ENCODE assay signal across 3 cellular contexts in the genomic region with DNA sequence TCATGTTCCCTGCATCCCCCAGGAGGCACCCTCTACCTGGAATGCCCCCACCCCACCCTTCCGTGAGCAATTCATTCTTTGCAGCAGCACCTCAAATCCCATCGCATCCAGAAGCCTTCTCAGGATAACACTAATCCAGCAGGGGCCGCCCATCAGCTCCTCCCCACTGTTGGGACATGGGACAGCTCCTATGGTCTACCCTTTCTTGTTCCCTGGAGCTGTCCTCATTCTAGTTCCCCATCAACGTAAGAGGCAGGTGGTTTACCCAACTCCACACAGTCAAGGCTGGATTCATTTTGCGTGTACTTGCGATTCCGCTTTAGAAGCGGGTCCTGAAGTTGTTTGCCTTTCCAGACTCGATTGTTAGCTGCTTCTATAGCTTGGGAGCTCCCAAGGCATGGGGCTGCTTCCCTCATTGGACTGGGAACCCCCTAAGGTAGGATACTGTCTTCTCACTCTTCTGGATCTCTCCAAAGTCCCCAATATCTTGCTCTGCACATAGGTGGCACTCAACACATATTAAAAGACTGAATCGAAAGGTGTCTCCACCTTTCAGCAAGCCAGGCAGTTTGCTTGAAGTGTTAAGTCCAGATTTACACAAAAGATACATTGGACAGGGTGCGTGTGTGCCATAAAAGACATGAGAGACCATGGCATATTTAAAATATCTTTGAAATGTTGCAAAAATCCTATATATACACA.
A peak's percentile ranks its signal among the peaks of the same experiment; 100 is the strongest.
TF ChIP-seq lines count a peak whose summit lies in the region.

No MANE protein-coding gene starts in this region.

TF ChIP-seq in HCT116, 20 proteins besides CTCF, POLR2A, EP300 and RAD21:
- TF ChIP-seq ZNF274 (IDR thresholded peaks at IDR 0.05; ENCODE audit: low read depth, low read length) (no peak), ZFX (IDR thresholded peaks at IDR 0.05) (no peak), TCF7L2 (IDR thresholded peaks at IDR 0.05; ENCODE audit: borderline replicate concordance, extremely low read depth, insufficient read depth, insufficient read length) (no peak)
- TF ChIP-seq, protein P1, sequence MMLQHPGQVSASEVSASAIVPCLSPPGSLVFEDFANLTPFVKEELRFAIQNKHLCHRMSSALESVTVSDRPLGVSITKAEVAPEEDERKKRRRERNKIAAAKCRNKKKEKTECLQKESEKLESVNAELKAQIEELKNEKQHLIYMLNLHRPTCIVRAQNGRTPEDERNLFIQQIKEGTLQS (IDR thresholded peaks at IDR 0.05), result no peak

TF ChIP-seq in WTC11, 78 proteins besides CTCF, POLR2A, EP300 and RAD21:
- TF ChIP-seq TEAD4 (CRISPR knock-in tag; IDR thresholded peaks at IDR 0.05), result no peak
- TF ChIP-seq, protein P2, sequence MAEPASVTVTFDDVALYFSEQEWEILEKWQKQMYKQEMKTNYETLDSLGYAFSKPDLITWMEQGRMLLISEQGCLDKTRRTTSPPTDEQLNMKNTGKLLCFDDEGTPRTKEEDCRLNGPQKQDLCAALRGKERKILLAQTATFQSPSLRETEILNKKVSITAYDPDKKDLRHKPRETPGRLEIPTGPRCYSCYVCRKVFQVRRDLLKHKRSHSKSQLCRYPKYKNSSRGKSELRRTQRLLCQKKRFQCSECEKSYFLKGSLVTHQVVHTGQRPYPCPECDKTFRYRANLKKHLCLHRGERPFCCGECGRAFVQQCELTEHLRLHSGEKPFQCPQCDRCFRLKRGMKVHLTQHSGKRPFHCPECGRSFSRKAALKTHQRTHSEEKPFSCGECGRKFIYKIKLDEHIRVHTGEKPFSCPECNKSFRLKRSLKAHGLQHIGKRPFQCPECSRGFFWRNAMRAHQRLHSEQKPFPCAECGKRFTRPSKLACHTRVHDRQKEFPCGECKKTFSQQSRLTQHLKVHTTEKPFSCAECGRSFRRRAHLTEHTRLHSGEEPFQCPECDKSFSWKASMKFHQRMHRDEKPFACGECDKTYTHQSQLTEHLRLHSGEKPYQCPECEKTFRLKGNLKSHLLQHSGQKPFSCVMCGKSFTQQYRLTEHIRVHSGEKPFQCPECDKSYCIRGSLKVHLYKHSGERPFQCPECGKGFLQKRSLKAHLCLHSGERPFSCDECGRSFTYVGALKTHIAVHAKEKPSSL (CRISPR knock-in tag; conservative IDR thresholded peaks at IDR 0.05), result no peak
- TF ChIP-seq, protein P3, sequence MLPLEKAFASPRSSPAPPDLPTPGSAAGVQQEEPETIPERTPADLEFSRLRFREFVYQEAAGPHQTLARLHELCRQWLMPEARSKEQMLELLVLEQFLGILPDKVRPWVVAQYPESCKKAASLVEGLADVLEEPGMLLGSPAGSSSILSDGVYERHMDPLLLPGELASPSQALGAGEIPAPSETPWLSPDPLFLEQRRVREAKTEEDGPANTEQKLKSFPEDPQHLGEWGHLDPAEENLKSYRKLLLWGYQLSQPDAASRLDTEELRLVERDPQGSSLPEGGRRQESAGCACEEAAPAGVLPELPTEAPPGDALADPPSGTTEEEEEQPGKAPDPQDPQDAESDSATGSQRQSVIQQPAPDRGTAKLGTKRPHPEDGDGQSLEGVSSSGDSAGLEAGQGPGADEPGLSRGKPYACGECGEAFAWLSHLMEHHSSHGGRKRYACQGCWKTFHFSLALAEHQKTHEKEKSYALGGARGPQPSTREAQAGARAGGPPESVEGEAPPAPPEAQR (CRISPR knock-in tag; IDR thresholded peaks at IDR 0.05), result no peak
- TF ChIP-seq TP53 (CRISPR knock-in tag; IDR thresholded peaks at IDR 0.05), result no peak
- TF ChIP-seq SP1 (CRISPR knock-in tag; conservative IDR thresholded peaks at IDR 0.05), result no peak
- no peak for TF ChIP-seq E2F5 (CRISPR knock-in tag; IDR thresholded peaks at IDR 0.05)
- no peak for TF ChIP-seq ZNF219 (CRISPR knock-in tag; IDR thresholded peaks at IDR 0.05; ENCODE audit: borderline replicate concordance)
- no peak for TF ChIP-seq ZNF263 (CRISPR knock-in tag; IDR thresholded peaks at IDR 0.05; ENCODE audit: low read depth)
- TF ChIP-seq NFATC4 (CRISPR knock-in tag; IDR thresholded peaks at IDR 0.05), result no peak
- no peak for TF ChIP-seq ARID4B (CRISPR knock-in tag; IDR thresholded peaks at IDR 0.05; ENCODE audit: borderline replicate concordance)

TF ChIP-seq in HepG2, 621 proteins besides CTCF, POLR2A, EP300 and RAD21:
- TF ChIP-seq STAG1 (CRISPR knock-in tag; IDR thresholded peaks at IDR 0.05) (peak; percentile 37; the same call in 1 of the 2 replicates), IKZF4 (CRISPR knock-in tag; IDR thresholded peaks at IDR 0.05; ENCODE audit: borderline replicate concordance, low read depth, not compliant biosample characterization) (no peak)
